In the genomic region with DNA sequence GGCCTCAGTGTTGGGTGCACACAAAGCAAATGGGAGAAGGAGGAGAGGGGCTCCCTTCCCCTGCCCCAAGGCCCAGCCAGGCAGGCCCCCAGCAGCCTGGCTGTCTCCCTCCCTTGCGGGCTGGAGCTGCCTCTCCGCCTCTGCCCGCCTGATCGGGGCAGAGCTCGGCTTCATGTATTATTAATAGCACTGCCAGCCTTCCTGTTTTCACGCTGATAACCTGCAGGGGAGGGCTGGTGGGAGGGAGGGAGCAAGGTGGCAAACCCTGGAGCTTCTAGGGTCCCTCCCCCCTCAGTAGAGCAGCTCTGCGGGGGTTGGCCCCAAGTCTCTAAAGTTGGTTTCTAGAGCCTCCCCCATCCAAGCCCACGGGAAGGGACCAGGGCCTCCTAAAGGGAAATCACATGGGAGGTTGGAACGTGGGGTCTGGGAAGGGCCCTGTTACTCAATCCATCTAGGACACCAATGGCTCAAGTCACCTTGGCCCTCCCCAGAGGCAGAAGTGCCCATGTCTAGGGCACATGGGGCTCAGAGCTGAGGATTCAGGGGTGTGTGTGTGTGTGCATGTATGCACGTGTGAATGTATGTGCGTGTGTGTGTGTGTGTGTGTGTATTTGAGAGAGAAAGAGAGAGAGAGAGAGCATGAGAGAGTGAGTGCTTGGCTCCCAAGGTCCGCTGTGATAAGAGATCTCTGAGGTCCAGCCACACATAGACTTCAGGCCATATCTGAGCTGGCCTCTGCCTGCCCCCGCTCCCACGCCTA, we compare ENCODE assay signal across 17 cellular contexts. TPM values are rescaled to one million over a fixed set of nuclear protein-coding genes. Genes with fewer than 3 reads are reported as not detected.
A peak's percentile ranks its signal among the peaks of the same experiment; 100 is the strongest.
DNase-seq lines count a peak whose midpoint lies in the region; ATAC-seq, FAIRE-seq and TF ChIP-seq lines count a peak whose summit lies in the region.
"Had no signal": no experiment of that assay in that cellular context is flagged by ENCODE, and none has a peak within 500 bp of the region (broad histone marks: within the 10 kb centered on the region; RNA-seq: fewer than 3 reads in every experiment).

No MANE protein-coding gene starts in this region.

- no peak overlapping the region for H3K4me3 ChIP-seq in HepG2 (replicated peaks in 1 of 3; ENCODE audit: insufficient read depth in 1 of 3, low read depth in 2 of 3, low read length in 3 of 3)
- H3K4me3 ChIP-seq in right lobe of liver: no peak overlapping the region
- no peak overlapping the region for H3K4me3 ChIP-seq in suprapubic skin
- H3K4me3 ChIP-seq: HAP-1 had no signal

- TF ChIP-seq RAD21 in HepG2 (CRISPR knock-in tag; IDR thresholded peaks at IDR 0.05): no peak

- H3K79me2 ChIP-seq in HepG2 (ENCODE audit: insufficient read depth, low read length): no peaks in the 10 kb centered on the region

- no peaks in the 10 kb centered on the region for H3K9me3 ChIP-seq in HepG2 (ENCODE audit: low read length)
- H3K9me3 ChIP-seq in right lobe of liver: no peaks in the 10 kb centered on the region
- no peaks in the 10 kb centered on the region for H3K9me3 ChIP-seq in suprapubic skin
- H3K9me3 ChIP-seq: BE2C, HAP-1 had no signal

- no peak overlapping the region for H3K27ac ChIP-seq in HepG2 (ENCODE audit: extremely low read length, insufficient read depth, low read length)
- H3K27ac ChIP-seq in right lobe of liver: no peak overlapping the region
- no peak overlapping the region for H3K27ac ChIP-seq in suprapubic skin

- H3K36me3 ChIP-seq in HepG2 (replicated peaks in 1 of 2; ENCODE audit: control insufficient read depth in 1 of 2, insufficient read depth in 2 of 2, low read length in 2 of 2) (no peaks in the 10 kb centered on the region), right lobe of liver (no peaks in the 10 kb centered on the region), suprapubic skin (no peaks in the 10 kb centered on the region)
- H3K36me3 ChIP-seq: BE2C, HAP-1 had no signal

- H3K27me3 ChIP-seq in HepG2 (ENCODE audit: control insufficient read depth in 1 of 2, insufficient read depth in 2 of 2, low read length in 2 of 2): peaks cover 0 to 1% of the 10 kb centered on the region in 2 experiments; a peak in 2 of 5 replicates
- H3K27me3 ChIP-seq in right lobe of liver: no peaks in the 10 kb centered on the region
- peaks cover 14% of the 10 kb centered on the region for H3K27me3 ChIP-seq in suprapubic skin
- H3K27me3 ChIP-seq: BE2C had no signal

- BruUV-seq in HepG2 (replicated peaks; lab: Mats Ljungman, UMichigan): no TSS peak

- no peak for DNase-seq in HepG2 (ENCODE audit: low spot score)
- DNase-seq in right lobe of liver: no peak
- peak; percentile 23 for DNase-seq in KBM-7
- DNase-seq in UCSD-AML1 (lab: John Stamatoyannopoulos, UW; ENCODE audit: unreplicated experiment): peak; percentile 24
- no peak for DNase-seq in NOMO-1 treated with DMSO at 0.1 percent for 48 hours (lab: John Stamatoyannopoulos, UW; ENCODE audit: unreplicated experiment)
- no peak for DNase-seq in suprapubic skin (ENCODE audit: low spot score in 2 of 2)
- no peak for DNase-seq in frontal cortex (ENCODE audit: low spot score in 2 of 2)
- DNase-seq: BE2C; CD8-positive, alpha-beta memory T cell; DMS53; NCI-H1048; NCI-H1694; NCI-H446 treated with DMSO at 0.1 percent for 48 hours had no signal

- no peak overlapping the region for H3K4me2 ChIP-seq in HepG2 (ENCODE audit: low read depth, low read length)

- no peak for TF ChIP-seq CTCF in HepG2 (CRISPR knock-in tag; IDR thresholded peaks at IDR 0.05)
- no peak for TF ChIP-seq CTCF in right lobe of liver (IDR thresholded peaks at IDR 0.05)
- TF ChIP-seq CTCF in suprapubic skin (IDR thresholded peaks at IDR 0.05): no peak

- H3K9ac ChIP-seq in HepG2 (ENCODE audit: insufficient read depth, low read depth, low read length): no peak overlapping the region

- ATAC-seq in HepG2 (no peak), right lobe of liver (no peak)

- H3K4me1 ChIP-seq in HepG2 (ENCODE audit: insufficient read depth, low read length): peaks cover 3% of the 10 kb centered on the region
- no peaks in the 10 kb centered on the region for H3K4me1 ChIP-seq in right lobe of liver
- peaks cover 57% of the 10 kb centered on the region for H3K4me1 ChIP-seq in suprapubic skin
- H3K4me1 ChIP-seq: BE2C, HAP-1 had no signal

- POLR2A ChIA-PET in HepG2 (lab: Yijun Ruan, JAX): no interaction called here

- CTCF ChIA-PET in HepG2 (lab: Yijun Ruan, JAX; ENCODE audit: low intra/inter-chr PET ratio, low total read pairs): no interaction called here

- TF ChIP-seq POLR2A in HepG2 (IDR thresholded peaks at IDR 0.05; ENCODE audit: insufficient read depth in 1 of 2, low read depth in 2 of 2, low read length in 2 of 2) (no peak), right lobe of liver (IDR thresholded peaks at IDR 0.05) (no peak), suprapubic skin (IDR thresholded peaks at IDR 0.05) (no peak)

- intact Hi-C loops in HepG2 (cut with micrococcal nuclease; ENCODE audit: unreplicated experiment): no loop called here
- intact Hi-C loops in right lobe of liver (cut with DNase I): no loop called here

- no peak for TF ChIP-seq EP300 in HepG2 (IDR thresholded peaks at IDR 0.05; ENCODE audit: low read depth in 2 of 2, low read length in 2 of 2)
- TF ChIP-seq EP300 in HepG2 (CRISPR knock-in tag; IDR thresholded peaks at IDR 0.05; ENCODE audit: borderline replicate concordance): no peak
- TF ChIP-seq EP300 in suprapubic skin (IDR thresholded peaks at IDR 0.05): no peak

- in situ Hi-C loops in HepG2 (cut with HindIII; ENCODE audit: extremely low pct_ligation_motif_present, low pct_unique_long_range_greater_than_20kb) (no loop called here), KBM-7 (cut with MboI; ENCODE audit: low pct_unique_long_range_greater_than_20kb, low sequenced_read_pairs) (no loop called here)

- no peak overlapping the region for H2AFZ ChIP-seq in HepG2 (ENCODE audit: low read length)

- WGBS in HepG2 (ENCODE audit: low lambda C conversion rate): 50% methylated on average over 7 of the region's 14 CpGs
- WGBS in right lobe of liver (ENCODE audit: insufficient coverage, low coverage, low lambda C conversion rate, missing lambda C conversion rate): 71% methylated on average over 6 of the region's 14 CpGs
- 53% methylated on average over 11 of the region's 14 CpGs for WGBS in suprapubic skin

- no peaks in the 10 kb centered on the region for H4K20me1 ChIP-seq in HepG2 (ENCODE audit: insufficient read depth, low read length)

- no peak for FAIRE-seq in HepG2 (lab: Jason Lieb, UNC)
- FAIRE-seq in frontal cortex (lab: Jason Lieb, UNC): no peak
- FAIRE-seq: HTR-8/SVneo had no signal

RNA-seq across cellular contexts. Expression of gene POU3F1, which starts 21.8 kb away (rescaled TPM):
- total RNA-seq in HepG2 (2016; rRNA removed; fragmentation: Illumina TruSeq; extraction: Trizol) (not detected in 2 replicates), right lobe of liver (under 1 TPM in 1 of 6 experiments, not detected in 5; 0.09 TPM), suprapubic skin (10 to 100 TPM in 3 of 4 donors, 1 to 10 TPM in 1; 8.8 to 28.5 (median 13.5) TPM), frontal cortex (9.4 TPM)
- total RNA-seq in HepG2 (2016; cell fraction: cytosol; rRNA removed; fragmentation: Illumina TruSeq; extraction: Trizol; ENCODE audit: low read depth): not detected in 2 replicates
- total RNA-seq in HepG2 (2016; cell fraction: insoluble cytoplasmic fraction; rRNA removed; fragmentation: Illumina TruSeq; extraction: Trizol): not detected in 2 replicates
- not detected in 2 replicates for total RNA-seq in HepG2 (2016; cell fraction: membrane; rRNA removed; fragmentation: Illumina TruSeq; extraction: Trizol)
- not detected in 2 replicates for total RNA-seq in HepG2 (2016; cell fraction: nucleus; rRNA removed; fragmentation: Illumina TruSeq; extraction: Trizol)
- not detected in 2 replicates for polyA plus RNA-seq in HepG2 (2011; rRNA removed)
- polyA plus RNA-seq in HepG2 (2011; cell fraction: cytosol; rRNA removed): not detected in 2 replicates
- polyA plus RNA-seq in HepG2 (2011; cell fraction: nucleus; rRNA removed): not detected in 2 replicates
- polyA plus RNA-seq in HepG2 (2012): not detected in 2 replicates
- not detected in 2 replicates for polyA plus RNA-seq in HepG2 (2016; cell fraction: cytosol; fragmentation: Illumina TruSeq; extraction: Trizol; ENCODE audit: low read depth)
- polyA plus RNA-seq in HepG2 (2016; cell fraction: insoluble cytoplasmic fraction; fragmentation: Illumina TruSeq; extraction: Trizol; ENCODE audit: low read depth): not detected in 2 replicates
- not detected in 2 replicates for polyA plus RNA-seq in HepG2 (2016; cell fraction: membrane; fragmentation: Illumina TruSeq; extraction: Trizol; ENCODE audit: low read depth)
- polyA plus RNA-seq in HepG2 (2016; cell fraction: nucleus; fragmentation: Illumina TruSeq; extraction: Trizol; ENCODE audit: insufficient read depth, low read depth): not detected in 2 replicates
- polyA minus RNA-seq in HepG2 (2011; rRNA and poly(A)+ RNA removed; ENCODE audit: low replicate concordance): 0.07 TPM in 1 of 2 replicates, not detected in the other
- not detected in 2 replicates for polyA minus RNA-seq in HepG2 (2011; cell fraction: cytosol; rRNA and poly(A)+ RNA removed)
- polyA minus RNA-seq in HepG2 (2011; cell fraction: nucleus; rRNA and poly(A)+ RNA removed): not detected in 2 replicates
- total RNA-seq: M059J had no signal
- polyA plus RNA-seq: AG04450 had no signal

RNA-seq across cellular contexts. Expression of gene UTP11, which starts 55.9 kb away (rescaled TPM):
- 44.8 and 71.4 TPM in 2 replicates for total RNA-seq in HepG2 (2016; rRNA removed; fragmentation: Illumina TruSeq; extraction: Trizol)
- 8.4 and 10.8 TPM in 2 replicates for total RNA-seq in HepG2 (2016; cell fraction: cytosol; rRNA removed; fragmentation: Illumina TruSeq; extraction: Trizol; ENCODE audit: low read depth)
- 43.6 and 60.8 TPM in 2 replicates for total RNA-seq in HepG2 (2016; cell fraction: insoluble cytoplasmic fraction; rRNA removed; fragmentation: Illumina TruSeq; extraction: Trizol)
- total RNA-seq in HepG2 (2016; cell fraction: membrane; rRNA removed; fragmentation: Illumina TruSeq; extraction: Trizol): 16.8 and 19.4 TPM in 2 replicates
- total RNA-seq in HepG2 (2016; cell fraction: nucleus; rRNA removed; fragmentation: Illumina TruSeq; extraction: Trizol): 20.6 and 23.0 TPM in 2 replicates
- polyA plus RNA-seq in HepG2 (2011; rRNA removed): 11.8 and 13.5 TPM in 2 replicates
- 7.8 and 10.7 TPM in 2 replicates for polyA plus RNA-seq in HepG2 (2011; cell fraction: cytosol; rRNA removed)
- 4.5 and 5.5 TPM in 2 replicates for polyA plus RNA-seq in HepG2 (2011; cell fraction: nucleus; rRNA removed)
- 16.1 and 22.2 TPM in 2 replicates for polyA plus RNA-seq in HepG2 (2012)
- 8.5 and 9.1 TPM in 2 replicates for polyA plus RNA-seq in HepG2 (2016; cell fraction: cytosol; fragmentation: Illumina TruSeq; extraction: Trizol; ENCODE audit: low read depth)
- 71.4 and 74.3 TPM in 2 replicates for polyA plus RNA-seq in HepG2 (2016; cell fraction: insoluble cytoplasmic fraction; fragmentation: Illumina TruSeq; extraction: Trizol; ENCODE audit: low read depth)
- 11.7 and 13.3 TPM in 2 replicates for polyA plus RNA-seq in HepG2 (2016; cell fraction: membrane; fragmentation: Illumina TruSeq; extraction: Trizol; ENCODE audit: low read depth)
- 35.4 and 38.1 TPM in 2 replicates for polyA plus RNA-seq in HepG2 (2016; cell fraction: nucleus; fragmentation: Illumina TruSeq; extraction: Trizol; ENCODE audit: insufficient read depth, low read depth)
- 5.8 and 16.2 TPM in 2 replicates for polyA minus RNA-seq in HepG2 (2011; rRNA and poly(A)+ RNA removed; ENCODE audit: low replicate concordance)
- 6.4 and 11.6 TPM in 2 replicates for polyA minus RNA-seq in HepG2 (2011; cell fraction: cytosol; rRNA and poly(A)+ RNA removed)
- 18.2 and 19.0 TPM in 2 replicates for polyA minus RNA-seq in HepG2 (2011; cell fraction: nucleus; rRNA and poly(A)+ RNA removed)
- 10 to 100 TPM in 5 of 6 experiments, 1 to 10 TPM in 1; 6.8 to 33.1 (median 12.8) TPM for total RNA-seq in right lobe of liver
- total RNA-seq in suprapubic skin: 10 to 100 TPM; 32.1 to 48.5 (median 39.5) TPM
- total RNA-seq in frontal cortex: 49.7 TPM

Comparison
In these comparisons a context has a peak if more than half of its experiments do, and no peak if none do; other contexts are left out.
1. DNase-seq: peak in KBM-7 (single experiment) and UCSD-AML1 (single experiment); none in HepG2 (single experiment), right lobe of liver (0 of 3), NOMO-1 treated with DMSO at 0.1 percent for 48 hours (single experiment), suprapubic skin (0 of 2) and frontal cortex (0 of 2).